In genomic region chr12:55817352-55818139, GRCh38 we compare ENCODE assay signal across 8 cellular contexts. TPM values are rescaled to one million over a fixed set of nuclear protein-coding genes. Genes with fewer than 3 reads are reported as not detected.
DNase-seq lines count a peak whose midpoint lies in the region; ATAC-seq and TF ChIP-seq lines count a peak whose summit lies in the region.

TSS of gene ORMDL2 (plus strand) at chr12:55818041. CDS start at chr12:55819000, 959 bp downstream.
TSS of gene SARNP (minus strand) at chr12:55817724. CDS start at chr12:55817701, 23 bp downstream.

- H3K27me3 ChIP-seq in upper lobe of right lung, result no peaks in the 10 kb centered on the region

- peak; percentile 98 for DNase-seq in NCI-H1694 (lab: John Stamatoyannopoulos, UW)
- DNase-seq in amniotic stem cell (lab: John Stamatoyannopoulos, UW), result peak; percentile 100
- DNase-seq in left cardiac atrium, result peak; percentile 97
- peak; percentile 98 for DNase-seq in posterior vena cava (ENCODE audit: low spot score)
- DNase-seq in upper lobe of right lung, result peak; percentile 97

- peak; percentile 97 for ATAC-seq in GM18498 (IDR thresholded peaks at IDR 0.05; ENCODE audit: unreplicated experiment)
- peak; percentile 96 for ATAC-seq in HG02885 (IDR thresholded peaks at IDR 0.05; ENCODE audit: poor library complexity, unreplicated experiment)
- ATAC-seq in left cardiac atrium, result peak; percentile 98 to 99
- ATAC-seq in upper lobe of right lung, result peak; percentile 99

- intact Hi-C loops in T-helper 1 cell treated with Interleukin-12 subunit alpha and Interleukin-12 subunit beta and Interleukin-4 antibody, amounts not matched to agents 30 ng/mL and 1 ng/mL, for 36 hours (cut with micrococcal nuclease), result loop anchor here (1.0 to 5.0 kb wide), 17 partner anchors 12 to 910 kb away; partner anchors contain the start of genes ANKRD52, APOF, ATP5F1B and BLOC1S1
- intact Hi-C loops in left cardiac atrium (cut with DNase I), result loop anchor here in 1 of 2 donors (5.0 kb wide), 1 partner anchor 75 kb away; the partner anchor contains the start of gene GDF11
- intact Hi-C loops in posterior vena cava (cut with DNase I), result no loop called here
- intact Hi-C loops in upper lobe of right lung (cut with DNase I), result no loop called here

- H3K4me3 ChIP-seq in upper lobe of right lung, result peak within 1 kb of the TSS; percentile 76

- H3K27ac ChIP-seq in upper lobe of right lung, result peak within 1 kb of the TSS; percentile 89

- no peaks in the 10 kb centered on the region for H3K9me3 ChIP-seq in upper lobe of right lung

- peaks cover 30% of the 10 kb centered on the region for H3K4me1 ChIP-seq in upper lobe of right lung

- TF ChIP-seq CTCF in upper lobe of right lung (IDR thresholded peaks at IDR 0.05), result no peak

- H3K36me3 ChIP-seq in upper lobe of right lung, result peaks cover 60% of the 10 kb centered on the region

RNA-seq across cellular contexts. Expression of gene ORMDL2, which starts in this region (rescaled TPM):
- 86.0 and 90.9 TPM in 2 replicates for total RNA-seq in T-helper 1 cell treated with Interleukin-12 subunit alpha and Interleukin-12 subunit beta and Interleukin-4 antibody, amounts not matched to agents 30 ng/mL and 1 ng/mL, for 36 hours
- total RNA-seq in left cardiac atrium, result 10 to 100 TPM; 21.4 to 24.0 TPM
- 10 to 100 TPM; 27.3 to 31.1 TPM for total RNA-seq in posterior vena cava
- total RNA-seq in upper lobe of right lung, result 49.2 TPM

RNA-seq across cellular contexts. Expression of gene SARNP, which starts in this region (rescaled TPM):
- 69.9 and 72.7 TPM in 2 replicates for total RNA-seq in T-helper 1 cell treated with Interleukin-12 subunit alpha and Interleukin-12 subunit beta and Interleukin-4 antibody, amounts not matched to agents 30 ng/mL and 1 ng/mL, for 36 hours
- total RNA-seq in left cardiac atrium (10 to 100 TPM; 42.9 to 50.1 TPM), posterior vena cava (10 to 100 TPM; 47.8 to 49.8 TPM), upper lobe of right lung (43.6 TPM)

Comparison
In these comparisons a context has a peak if more than half of its experiments do, and no peak if none do; other contexts are left out.
1. Peak in every context shown above with its lines: DNase-seq, ATAC-seq, H3K4me3 ChIP-seq and H3K27ac ChIP-seq.